In the genomic region with DNA sequence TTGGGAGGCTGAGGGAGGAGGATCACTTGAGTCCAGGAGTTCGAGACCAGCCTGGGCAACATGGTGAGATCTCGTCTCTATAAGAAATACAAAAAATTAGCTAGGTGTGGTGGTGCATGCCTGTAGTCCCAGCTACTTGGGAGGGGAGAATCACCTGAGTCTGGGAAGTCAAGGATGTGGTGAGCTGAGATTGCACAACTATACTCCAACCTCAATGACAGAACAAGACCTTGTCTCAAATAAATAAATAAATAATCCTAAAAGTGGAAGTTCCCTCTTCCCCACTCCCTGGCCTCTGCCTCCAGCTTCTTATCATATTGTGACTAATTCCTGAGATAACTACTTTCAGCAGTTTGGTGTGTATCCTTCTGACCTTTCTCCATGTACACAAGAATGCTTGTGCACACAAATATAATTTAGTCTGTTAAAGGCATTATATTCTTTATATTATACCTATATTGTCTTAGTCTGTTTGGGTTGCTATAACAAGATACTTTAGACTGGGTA, we compare ENCODE assay signal across 13 cellular contexts.
"Had no signal": no experiment of that assay in that cellular context is flagged by ENCODE, and none has a peak within 500 bp of the region (broad histone marks: within the 10 kb centered on the region; RNA-seq: fewer than 3 reads in every experiment).

No MANE protein-coding gene starts in this region.

- H3K4me2 ChIP-seq: smooth muscle cell had no signal

- FAIRE-seq: pancreas had no signal

- DNase-seq: effector memory CD4-positive, alpha-beta T cell; glutamatergic neuron; kidney glomerular epithelial cell; mesendoderm; naive B cell; occipital lobe; pancreas; right cardiac atrium; stimulated activated CD4-positive, alpha-beta T cell treated with anti-CD3 and anti-CD28 coated beads, Interleukin-2, amount 100 ng/mL, for 48 hours; stimulated activated naive CD4-positive, alpha-beta T cell treated with Interleukin-2 at 50 U/mL for 16 hours had no signal

- H3K27ac ChIP-seq: esophagus muscularis mucosa, gastroesophageal sphincter, pancreas had no signal

- ATAC-seq: gastroesophageal sphincter, pancreas, right cardiac atrium had no signal

- H3K36me3 ChIP-seq: esophagus muscularis mucosa, gastroesophageal sphincter, pancreas had no signal

- H3K27me3 ChIP-seq: esophagus muscularis mucosa, gastroesophageal sphincter, pancreas had no signal

- H3K4me1 ChIP-seq: esophagus muscularis mucosa, gastroesophageal sphincter, pancreas had no signal

- H3K4me3 ChIP-seq: esophagus muscularis mucosa, gastroesophageal sphincter, pancreas, smooth muscle cell had no signal

- H3K9me3 ChIP-seq: esophagus muscularis mucosa, gastroesophageal sphincter, pancreas had no signal
